20 cellular contexts compared by ENCODE assay signal in genomic region chr3:14366233-14366632, GRCh38. TPM values are rescaled to one million over a fixed set of nuclear protein-coding genes. Genes with fewer than 3 reads are reported as not detected.
DNase-seq lines count a peak whose midpoint lies in the region; ATAC-seq, FAIRE-seq and TF ChIP-seq lines count a peak whose summit lies in the region.
"Had no signal": no experiment of that assay in that cellular context is flagged by ENCODE, and none has a peak within 500 bp of the region (broad histone marks: within the 10 kb centered on the region; RNA-seq: fewer than 3 reads in every experiment).

No MANE protein-coding gene starts in this region.

- no peak overlapping the region for H2AK5ac ChIP-seq in H1 (ENCODE audit: low read depth, low read length)

- DNase-seq in MV-4-11 (lab: John Stamatoyannopoulos, UW) (peak; percentile 66), Panc1 (ENCODE audit: low read depth, low spot score) (no peak), H1 (ENCODE audit: low read depth in 1 of 2, low spot score in 2 of 2) (no peak), sciatic nerve (ENCODE audit: low spot score) (no peak), NCI-H82 (lab: John Stamatoyannopoulos, UW) (no peak), SKM-1 treated with dmso at 0.1 percent for 144 hours (lab: John Stamatoyannopoulos, UW; ENCODE audit: unreplicated experiment) (no peak)
- DNase-seq: CD8-positive, alpha-beta memory T cell; EL; H9; HFFc6; KG1; NCI-H1105 treated with DMSO at 0.1 percent for 48 hours; NCI-H2029 treated with DMSO at 0.1 percent for 48 hours; NCI-H345; NCI-H524; NCI-H774; Right ventricle myocardium superior had no signal

- POLR2A ChIA-PET in Panc1 (lab: Charles Lee) (no interaction called here), H1 (lab: Charles Lee; ENCODE audit: partially characterized antibody) (no interaction called here)

- CTCF ChIA-PET in Panc1 (lab: Charles Lee) (no interaction called here), H1 (lab: Charles Lee; ENCODE audit: partially characterized antibody) (interaction anchor here (0.6 to 2.5 kb wide), 15 partner anchors 9 to 162 kb away, joined by 3 to 11 read pairs (median 4); no protein-coding TSS in a partner anchor)

- peak overlapping the region; percentile 33 for H2BK120ac ChIP-seq in H1 (replicated peaks; ENCODE audit: low read depth, low read length)

- no peak overlapping the region for H3K14ac ChIP-seq in H1 (ENCODE audit: insufficient read length)

- no peak overlapping the region for H2AFZ ChIP-seq in H1 (ENCODE audit: low read length)

- no peak overlapping the region for H3K18ac ChIP-seq in H1 (ENCODE audit: extremely low read depth, low read length)

- BruUV-seq in Panc1 (replicated peaks; lab: Mats Ljungman, UMichigan), result no TSS peak

- peak overlapping the region; percentile 26; the same call in 1 of the 2 replicates for H4K8ac ChIP-seq in H1 (ENCODE audit: extremely low read depth, insufficient read depth, low read length)

- no peak overlapping the region for H2BK12ac ChIP-seq in H1 (ENCODE audit: low read depth, low read length)

- no peaks in the 10 kb centered on the region; the same call in 1 of the 2 replicates for H3K23me2 ChIP-seq in H1 (ENCODE audit: low read depth, low read length)

- FAIRE-seq in H1 (lab: Jason Lieb, UNC), result no peak
- FAIRE-seq: D721Med had no signal

- TF ChIP-seq POLR2A in H1 (IDR thresholded peaks at IDR 0.05; ENCODE audit: control extremely low read depth in 1 of 2, low read depth in 2 of 2, low read length in 2 of 2), result no peak

- no peak for TF ChIP-seq EP300 in H1 (IDR thresholded peaks at IDR 0.05; ENCODE audit: borderline replicate concordance in 1 of 2, low read depth in 2 of 2, low read length in 2 of 2)

- H3K4ac ChIP-seq in H1 (replicated peaks; ENCODE audit: insufficient read length, low read depth, low read length), result no peak overlapping the region

- H3K4me1 ChIP-seq in Panc1 (ENCODE audit: control insufficient read depth, insufficient read depth, low read length) (peaks cover 15% of the 10 kb centered on the region), H1 (replicated peaks in 1 of 4; ENCODE audit: control insufficient read depth in 3 of 4, insufficient read depth in 4 of 4, low read length in 3 of 4) (peaks cover 0 to 15% (median 3%) of the 10 kb centered on the region in 4 experiments; a peak in 3 of 7 replicates)

- no peak overlapping the region for H3K9ac ChIP-seq in H1 (replicated peaks in 1 of 4; ENCODE audit: extremely low read depth in 1 of 4, low read depth in 3 of 4, low read length in 3 of 4)
- H3K9ac ChIP-seq: BLaER1 treated with 17β-estradiol and CSF1 and Interleukin-3, amounts not matched to agents 10 nM and 100 nM had no signal

- H2BK15ac ChIP-seq in H1 (ENCODE audit: low read length), result no peak overlapping the region

- in situ Hi-C loops in Panc1 (cut with HindIII; ENCODE audit: low pct_unique_long_range_greater_than_20kb, low sequenced_read_pairs), result no loop called here

- intact Hi-C loops in Panc1 (cut with micrococcal nuclease; ENCODE audit: unreplicated experiment) (no loop called here), sciatic nerve (cut with DNase I) (no loop called here)

- TF ChIP-seq CTCF in Panc1 (IDR thresholded peaks at IDR 0.05) (no peak), H1 (IDR thresholded peaks at IDR 0.05; ENCODE audit: control extremely low read depth in 1 of 3, insufficient read depth in 1 of 3, low read depth in 1 of 3, low read length in 3 of 3) (no peak)

- H3K79me2 ChIP-seq in H1 (ENCODE audit: control insufficient read depth in 1 of 2, insufficient read depth in 2 of 2, low read length in 2 of 2), result no peaks in the 10 kb centered on the region

- H3K79me1 ChIP-seq in H1 (ENCODE audit: low read depth, low read length), result no peaks in the 10 kb centered on the region; the same call in 1 of the 2 replicates

- no peak for TF ChIP-seq RAD21 in H1 (IDR thresholded peaks at IDR 0.05 in 1 of 2, conservative IDR thresholded peaks at IDR 0.05 in 1 of 2; ENCODE audit: low read depth in 2 of 2, low read length in 2 of 2)

- WGBS in H1 (ENCODE audit: extremely low coverage in 1 of 2, insufficient coverage in 1 of 2, insufficient read length in 1 of 2, insufficient replicate concordance in 2 of 2, low coverage in 1 of 2, low lambda C conversion rate in 2 of 2, missing lambda C conversion rate in 1 of 2), 2 experiments, result 85% methylated on average over 9 of the region's 9 CpGs; no CpG with 5 or more reads in 1 of the 2 experiments

- H3K27ac ChIP-seq in Panc1 (ENCODE audit: low read length) (peak overlapping the region; percentile 29; the same call in 1 of the 2 replicates), H1 (ENCODE audit: low read depth, low read length) (no peak overlapping the region)
- H3K27ac ChIP-seq: BLaER1 treated with 17β-estradiol and CSF1 and Interleukin-3, amounts not matched to agents 10 nM and 100 nM had no signal

- H3K27me3 ChIP-seq in Panc1 (ENCODE audit: control insufficient read depth, insufficient read depth, low read length), result no peaks in the 10 kb centered on the region
- no peaks in the 10 kb centered on the region for H3K27me3 ChIP-seq in H1 (replicated peaks in 1 of 4; ENCODE audit: control insufficient read depth in 3 of 4, extremely low read depth in 1 of 4, insufficient read depth in 3 of 4, low read length in 3 of 4)

- H3K9me3 ChIP-seq in Panc1 (ENCODE audit: control insufficient read depth, insufficient read depth, low read depth, low read length) (no peaks in the 10 kb centered on the region), H1 (ENCODE audit: insufficient read depth in 2 of 2, low read depth in 1 of 2, low read length in 1 of 2) (no peaks in the 10 kb centered on the region)
- H3K9me3 ChIP-seq: BLaER1 treated with 17β-estradiol and CSF1 and Interleukin-3, amounts not matched to agents 10 nM and 100 nM had no signal

- H2BK5ac ChIP-seq in H1 (ENCODE audit: low read depth, low read length), result no peak overlapping the region

- ATAC-seq in Panc1, result no peak
- peak; percentile 78 for ATAC-seq in sciatic nerve
- ATAC-seq in GM19452 (IDR thresholded peaks at IDR 0.05; ENCODE audit: unreplicated experiment), result no peak

- 0 out of 2 replicates have a peak overlapping the region, but pooled peaks have one; percentile 3 for H2BK20ac ChIP-seq in H1 (ENCODE audit: low read length)

- no peak overlapping the region for H3K56ac ChIP-seq in H1 (replicated peaks; ENCODE audit: insufficient read length, low read depth, low read length)

- no peak overlapping the region for H3K4me3 ChIP-seq in Panc1 (ENCODE audit: low read depth in 2 of 2, low read length in 2 of 2)
- no peak overlapping the region for H3K4me3 ChIP-seq in H1 (ENCODE audit: extremely low read depth in 1 of 4, insufficient read depth in 2 of 4, low read depth in 3 of 4, low read length in 4 of 4)
- H3K4me3 ChIP-seq: BLaER1 treated with 17β-estradiol and CSF1 and Interleukin-3, amounts not matched to agents 10 nM and 100 nM had no signal

- no peak overlapping the region for H4K5ac ChIP-seq in H1 (ENCODE audit: insufficient read length, low read depth, low read length)

- H3K4me2 ChIP-seq in H1 (ENCODE audit: insufficient read depth in 1 of 2, low read depth in 2 of 2, low read length in 2 of 2), result no peak overlapping the region

- H3K36me3 ChIP-seq in Panc1 (ENCODE audit: control insufficient read depth, insufficient read depth, low read length) (no peaks in the 10 kb centered on the region), H1 (ENCODE audit: control insufficient read depth in 2 of 4, insufficient read depth in 4 of 4, low read length in 3 of 4) (no peaks in the 10 kb centered on the region)
- H3K36me3 ChIP-seq: BLaER1 treated with 17β-estradiol and CSF1 and Interleukin-3, amounts not matched to agents 10 nM and 100 nM had no signal

- no peak overlapping the region for H3K23ac ChIP-seq in H1 (ENCODE audit: insufficient read length)

- H4K20me1 ChIP-seq in H1 (replicated peaks in 1 of 2; ENCODE audit: control insufficient read depth in 1 of 2, insufficient read depth in 2 of 2, low read length in 2 of 2), result no peaks in the 10 kb centered on the region
- H4K20me1 ChIP-seq: BLaER1 treated with 17β-estradiol and CSF1 and Interleukin-3, amounts not matched to agents 10 nM and 100 nM had no signal

- H4K91ac ChIP-seq in H1 (replicated peaks; ENCODE audit: insufficient read length, low read length), result peak overlapping the region; percentile 58

TF ChIP-seq in H1, 55 proteins besides CTCF, POLR2A, EP300 and RAD21 (continues in another document):
- no peak for TF ChIP-seq EGR1 (IDR thresholded peaks at IDR 0.05; ENCODE audit: borderline replicate concordance, low read depth, low read length)
- no peak for TF ChIP-seq ATF2 (IDR thresholded peaks at IDR 0.05; ENCODE audit: low read length)
- TF ChIP-seq CREB1 (IDR thresholded peaks at IDR 0.05), result no peak
- TF ChIP-seq RNF2 (IDR thresholded peaks at IDR 0.05; ENCODE audit: borderline replicate concordance, low read depth, low read length, missing control alignments, poor library complexity, severe bottlenecking), result no peak
- no peak for TF ChIP-seq SUZ12 (IDR thresholded peaks at IDR 0.05; ENCODE audit: low read length)
- TF ChIP-seq YY1 (IDR thresholded peaks at IDR 0.05; ENCODE audit: low read depth, low read length), result no peak
- no peak for TF ChIP-seq FOSL1 (IDR thresholded peaks at IDR 0.05; ENCODE audit: insufficient read depth, low read depth, low read length)
- no peak for TF ChIP-seq CEBPB (IDR thresholded peaks at IDR 0.05; ENCODE audit: low read depth, low read length)
- TF ChIP-seq ZNF274 (IDR thresholded peaks at IDR 0.05; ENCODE audit: borderline replicate concordance, extremely low read depth, low read length), result no peak

RNA-seq across cellular contexts. Expression of gene SLC6A6, which starts 36.2 kb away (rescaled TPM):
- total RNA-seq in Panc1 (2021; ENCODE audit: unreplicated experiment) (61.0 TPM), sciatic nerve (37.5 TPM)
- polyA plus RNA-seq in Panc1 (2012; ENCODE audit: insufficient read length), result 53.8 TPM
- 140 and 144 TPM in 2 replicates for total RNA-seq in H1 (2021; fragmentation: NEBNext Ultra II Directional; extraction: Animal tissue kit (Norgen Biotek cat#: 25700))
- 66.2 and 77.8 TPM in 2 replicates for polyA plus RNA-seq in H1 (2011; rRNA removed)
- polyA plus RNA-seq in H1 (2011; cell fraction: cytosol; rRNA removed), result 69.0 TPM
- 164 TPM for polyA plus RNA-seq in H1 (2011; cell fraction: nucleus; rRNA removed)
- polyA plus RNA-seq in H1 (2012, experiment 1 of 2), result 61.4 to 78.1 TPM (median 74.2 TPM) in 4 replicates
- polyA plus RNA-seq in H1 (2012, experiment 2 of 2), result 45.2 TPM
- 158 TPM for polyA plus RNA-seq in H1 (2013, experiment 1 of 2)
- 135 TPM for polyA plus RNA-seq in H1 (2013, experiment 2 of 2)
- polyA minus RNA-seq in H1 (2011; rRNA and poly(A)+ RNA removed), result 242 and 245 TPM in 2 replicates
- polyA minus RNA-seq in H1 (2011; cell fraction: cytosol; rRNA and poly(A)+ RNA removed), result 135 TPM
- 104 TPM for polyA minus RNA-seq in H1 (2011; cell fraction: nucleus; rRNA and poly(A)+ RNA removed)
